ENCODE assay signal across 1 cellular context in the genomic region with DNA sequence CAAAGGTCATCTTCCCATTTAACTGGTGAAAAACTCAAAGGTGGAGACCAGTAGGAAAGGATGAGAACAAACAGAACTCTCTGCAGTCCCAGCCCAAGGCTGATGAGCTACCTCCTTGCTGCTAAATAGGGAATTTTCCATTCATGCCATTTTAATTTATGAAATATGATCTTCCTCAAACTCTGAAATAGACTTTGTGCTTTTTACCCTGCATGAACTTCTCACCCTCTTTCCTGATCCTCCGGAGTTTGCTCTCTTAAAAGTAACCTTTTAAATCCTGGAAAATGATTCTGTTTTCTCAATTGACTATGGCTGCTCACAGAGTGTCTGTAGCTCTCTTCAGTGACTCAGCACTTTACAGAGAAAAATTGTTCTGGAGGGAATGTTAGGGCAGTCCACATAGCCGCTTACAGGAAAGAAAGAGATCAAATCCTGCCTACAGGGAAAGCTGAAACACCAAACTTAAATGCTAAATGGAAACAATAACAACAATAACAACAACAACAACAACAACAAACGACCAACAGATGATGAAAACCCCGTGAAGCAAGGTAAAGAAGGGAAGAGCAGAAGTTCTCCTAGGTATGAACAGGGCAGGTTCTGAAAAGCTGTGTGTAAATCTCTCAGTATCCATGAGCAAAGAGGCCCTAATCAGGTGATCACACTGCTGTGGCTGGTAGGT.
TF ChIP-seq lines count a peak whose summit lies in the region.

No MANE protein-coding gene starts in this region.

TF ChIP-seq in HepG2, 621 proteins besides CTCF, POLR2A, EP300 and RAD21 (continued from another document and continues in another):
- 0 out of 2 replicates have a peak, but pooled peaks have one; percentile 58 for TF ChIP-seq SMARCC2 (IDR thresholded peaks at IDR 0.05)
- TF ChIP-seq ZMYM3 (CRISPR knock-in tag; IDR thresholded peaks at IDR 0.05): peak; percentile 57
- TF ChIP-seq ZBTB7A (CRISPR knock-in tag; IDR thresholded peaks at IDR 0.05): no peak
- no peak for TF ChIP-seq PRPF4 (IDR thresholded peaks at IDR 0.05; ENCODE audit: low read depth, low read length, poor library complexity, severe bottlenecking)
- no peak for TF ChIP-seq ZNF329 (CRISPR knock-in tag; IDR thresholded peaks at IDR 0.05; ENCODE audit: low read depth)
- TF ChIP-seq, protein P1, sequence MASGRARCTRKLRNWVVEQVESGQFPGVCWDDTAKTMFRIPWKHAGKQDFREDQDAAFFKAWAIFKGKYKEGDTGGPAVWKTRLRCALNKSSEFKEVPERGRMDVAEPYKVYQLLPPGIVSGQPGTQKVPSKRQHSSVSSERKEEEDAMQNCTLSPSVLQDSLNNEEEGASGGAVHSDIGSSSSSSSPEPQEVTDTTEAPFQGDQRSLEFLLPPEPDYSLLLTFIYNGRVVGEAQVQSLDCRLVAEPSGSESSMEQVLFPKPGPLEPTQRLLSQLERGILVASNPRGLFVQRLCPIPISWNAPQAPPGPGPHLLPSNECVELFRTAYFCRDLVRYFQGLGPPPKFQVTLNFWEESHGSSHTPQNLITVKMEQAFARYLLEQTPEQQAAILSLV (CRISPR knock-in tag; IDR thresholded peaks at IDR 0.05; ENCODE audit: borderline replicate concordance): no peak
- peak; percentile 39; the same call in 1 of the 2 replicates for TF ChIP-seq POGZ (CRISPR knock-in tag; IDR thresholded peaks at IDR 0.05)
- no peak for TF ChIP-seq FLYWCH1 (CRISPR knock-in tag; IDR thresholded peaks at IDR 0.05)
- TF ChIP-seq, protein P2, sequence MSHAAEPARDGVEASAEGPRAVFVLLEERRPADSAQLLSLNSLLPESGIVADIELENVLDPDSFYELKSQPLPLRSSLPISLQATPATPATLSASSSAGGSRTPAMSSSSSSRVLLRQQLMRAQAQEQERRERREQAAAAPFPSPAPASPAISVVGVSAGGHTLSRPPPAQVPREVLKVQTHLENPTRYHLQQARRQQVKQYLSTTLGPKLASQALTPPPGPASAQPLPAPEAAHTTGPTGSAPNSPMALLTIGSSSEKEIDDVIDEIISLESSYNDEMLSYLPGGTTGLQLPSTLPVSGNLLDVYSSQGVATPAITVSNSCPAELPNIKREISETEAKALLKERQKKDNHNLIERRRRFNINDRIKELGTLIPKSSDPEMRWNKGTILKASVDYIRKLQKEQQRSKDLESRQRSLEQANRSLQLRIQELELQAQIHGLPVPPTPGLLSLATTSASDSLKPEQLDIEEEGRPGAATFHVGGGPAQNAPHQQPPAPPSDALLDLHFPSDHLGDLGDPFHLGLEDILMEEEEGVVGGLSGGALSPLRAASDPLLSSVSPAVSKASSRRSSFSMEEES (CRISPR knock-in tag; IDR thresholded peaks at IDR 0.05): no peak
- no peak for TF ChIP-seq CEBPG (CRISPR knock-in tag; IDR thresholded peaks at IDR 0.05)
- TF ChIP-seq GTF2F1 (IDR thresholded peaks at IDR 0.05; ENCODE audit: low read length): no peak
- TF ChIP-seq SAP130 (CRISPR knock-in tag; IDR thresholded peaks at IDR 0.05; ENCODE audit: low read depth): peak; percentile 63
- 0 out of 2 replicates have a peak, but pooled peaks have one; percentile 21 for TF ChIP-seq YEATS2 (CRISPR knock-in tag; IDR thresholded peaks at IDR 0.05; ENCODE audit: borderline replicate concordance)
- no peak for TF ChIP-seq ATM (IDR thresholded peaks at IDR 0.05; ENCODE audit: borderline replicate concordance)
- TF ChIP-seq NFATC3 (CRISPR knock-in tag; IDR thresholded peaks at IDR 0.05): no peak
- 0 out of 2 replicates have a peak, but pooled peaks have one; percentile 25 for TF ChIP-seq SOX5 (CRISPR knock-in tag; IDR thresholded peaks at IDR 0.05; ENCODE audit: borderline replicate concordance)
- no peak for TF ChIP-seq ADNP (CRISPR knock-in tag; IDR thresholded peaks at IDR 0.05)
- no peak for TF ChIP-seq MYNN (CRISPR knock-in tag; IDR thresholded peaks at IDR 0.05; ENCODE audit: low read depth)
- TF ChIP-seq NPAS2 (CRISPR knock-in tag; IDR thresholded peaks at IDR 0.05; ENCODE audit: borderline replicate concordance): no peak
- TF ChIP-seq, protein P3, sequence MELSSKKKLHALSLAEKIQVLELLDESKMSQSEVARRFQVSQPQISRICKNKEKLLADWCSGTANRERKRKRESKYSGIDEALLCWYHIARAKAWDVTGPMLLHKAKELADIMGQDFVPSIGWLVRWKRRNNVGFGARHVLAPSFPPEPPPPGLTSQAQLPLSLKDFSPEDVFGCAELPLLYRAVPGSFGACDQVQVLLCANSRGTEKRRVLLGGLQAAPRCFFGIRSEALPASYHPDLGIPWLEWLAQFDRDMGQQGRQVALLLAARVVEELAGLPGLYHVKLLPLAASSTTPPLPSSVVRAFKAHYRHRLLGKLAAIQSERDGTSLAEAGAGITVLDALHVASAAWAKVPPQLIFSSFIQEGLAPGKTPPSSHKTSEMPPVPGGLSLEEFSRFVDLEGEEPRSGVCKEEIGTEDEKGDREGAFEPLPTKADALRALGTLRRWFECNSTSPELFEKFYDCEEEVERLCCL (CRISPR knock-in tag; IDR thresholded peaks at IDR 0.05; ENCODE audit: borderline replicate concordance): no peak
- TF ChIP-seq PHF20 (CRISPR knock-in tag; IDR thresholded peaks at IDR 0.05): no peak
- TF ChIP-seq IRX3 (CRISPR knock-in tag; IDR thresholded peaks at IDR 0.05; ENCODE audit: borderline replicate concordance, low read depth): peak; percentile 76; the same call in 1 of the 2 replicates
- TF ChIP-seq NCOA1 (CRISPR knock-in tag; IDR thresholded peaks at IDR 0.05): no peak
- TF ChIP-seq ZNF296 (CRISPR knock-in tag; conservative IDR thresholded peaks at IDR 0.05): no peak
- no peak for TF ChIP-seq SP4 (CRISPR knock-in tag; IDR thresholded peaks at IDR 0.05)
- TF ChIP-seq ELF1 (CRISPR knock-in tag; IDR thresholded peaks at IDR 0.05): no peak; the same call in 1 of the 2 replicates
- TF ChIP-seq, protein P4, sequence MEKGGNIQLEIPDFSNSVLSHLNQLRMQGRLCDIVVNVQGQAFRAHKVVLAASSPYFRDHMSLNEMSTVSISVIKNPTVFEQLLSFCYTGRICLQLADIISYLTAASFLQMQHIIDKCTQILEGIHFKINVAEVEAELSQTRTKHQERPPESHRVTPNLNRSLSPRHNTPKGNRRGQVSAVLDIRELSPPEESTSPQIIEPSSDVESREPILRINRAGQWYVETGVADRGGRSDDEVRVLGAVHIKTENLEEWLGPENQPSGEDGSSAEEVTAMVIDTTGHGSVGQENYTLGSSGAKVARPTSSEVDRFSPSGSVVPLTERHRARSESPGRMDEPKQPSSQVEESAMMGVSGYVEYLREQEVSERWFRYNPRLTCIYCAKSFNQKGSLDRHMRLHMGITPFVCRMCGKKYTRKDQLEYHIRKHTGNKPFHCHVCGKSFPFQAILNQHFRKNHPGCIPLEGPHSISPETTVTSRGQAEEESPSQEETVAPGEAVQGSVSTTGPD (CRISPR knock-in tag; IDR thresholded peaks at IDR 0.05): no peak
- TF ChIP-seq, protein P5, sequence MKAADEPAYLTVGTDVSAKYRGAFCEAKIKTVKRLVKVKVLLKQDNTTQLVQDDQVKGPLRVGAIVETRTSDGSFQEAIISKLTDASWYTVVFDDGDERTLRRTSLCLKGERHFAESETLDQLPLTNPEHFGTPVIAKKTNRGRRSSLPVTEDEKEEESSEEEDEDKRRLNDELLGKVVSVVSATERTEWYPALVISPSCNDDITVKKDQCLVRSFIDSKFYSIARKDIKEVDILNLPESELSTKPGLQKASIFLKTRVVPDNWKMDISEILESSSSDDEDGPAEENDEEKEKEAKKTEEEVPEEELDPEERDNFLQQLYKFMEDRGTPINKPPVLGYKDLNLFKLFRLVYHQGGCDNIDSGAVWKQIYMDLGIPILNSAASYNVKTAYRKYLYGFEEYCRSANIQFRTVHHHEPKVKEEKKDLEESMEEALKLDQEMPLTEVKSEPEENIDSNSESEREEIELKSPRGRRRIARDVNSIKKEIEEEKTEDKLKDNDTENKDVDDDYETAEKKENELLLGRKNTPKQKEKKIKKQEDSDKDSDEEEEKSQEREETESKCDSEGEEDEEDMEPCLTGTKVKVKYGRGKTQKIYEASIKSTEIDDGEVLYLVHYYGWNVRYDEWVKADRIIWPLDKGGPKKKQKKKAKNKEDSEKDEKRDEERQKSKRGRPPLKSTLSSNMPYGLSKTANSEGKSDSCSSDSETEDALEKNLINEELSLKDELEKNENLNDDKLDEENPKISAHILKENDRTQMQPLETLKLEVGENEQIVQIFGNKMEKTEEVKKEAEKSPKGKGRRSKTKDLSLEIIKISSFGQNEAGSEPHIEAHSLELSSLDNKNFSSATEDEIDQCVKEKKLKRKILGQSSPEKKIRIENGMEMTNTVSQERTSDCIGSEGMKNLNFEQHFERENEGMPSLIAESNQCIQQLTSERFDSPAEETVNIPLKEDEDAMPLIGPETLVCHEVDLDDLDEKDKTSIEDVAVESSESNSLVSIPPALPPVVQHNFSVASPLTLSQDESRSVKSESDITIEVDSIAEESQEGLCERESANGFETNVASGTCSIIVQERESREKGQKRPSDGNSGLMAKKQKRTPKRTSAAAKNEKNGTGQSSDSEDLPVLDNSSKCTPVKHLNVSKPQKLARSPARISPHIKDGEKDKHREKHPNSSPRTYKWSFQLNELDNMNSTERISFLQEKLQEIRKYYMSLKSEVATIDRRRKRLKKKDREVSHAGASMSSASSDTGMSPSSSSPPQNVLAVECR (CRISPR knock-in tag; IDR thresholded peaks at IDR 0.05; ENCODE audit: borderline replicate concordance): no peak; the same call in 1 of the 2 replicates
- TF ChIP-seq, protein P6, sequence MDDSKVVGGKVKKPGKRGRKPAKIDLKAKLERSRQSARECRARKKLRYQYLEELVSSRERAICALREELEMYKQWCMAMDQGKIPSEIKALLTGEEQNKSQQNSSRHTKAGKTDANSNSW (CRISPR knock-in tag; IDR thresholded peaks at IDR 0.05; ENCODE audit: borderline replicate concordance): no peak
- no peak for TF ChIP-seq JUN (CRISPR knock-in tag; IDR thresholded peaks at IDR 0.05)
- no peak for TF ChIP-seq ZKSCAN1 (IDR thresholded peaks at IDR 0.05; ENCODE audit: low read length)
- no peak for TF ChIP-seq SP5 (CRISPR knock-in tag; IDR thresholded peaks at IDR 0.05; ENCODE audit: borderline replicate concordance, low read depth)
- no peak for TF ChIP-seq TP53 (CRISPR knock-in tag; conservative IDR thresholded peaks at IDR 0.05)
- no peak for TF ChIP-seq GABPA (IDR thresholded peaks at IDR 0.05; ENCODE audit: low read depth, low read length)
- TF ChIP-seq GABPA (CRISPR knock-in tag; IDR thresholded peaks at IDR 0.05; ENCODE audit: low read depth): no peak; the same call in 1 of the 2 replicates
- TF ChIP-seq TMF1 (CRISPR knock-in tag; IDR thresholded peaks at IDR 0.05; ENCODE audit: low read depth): no peak
- no peak for TF ChIP-seq GABPB1 (CRISPR knock-in tag; IDR thresholded peaks at IDR 0.05)
- TF ChIP-seq ZKSCAN5 (CRISPR knock-in tag; IDR thresholded peaks at IDR 0.05): no peak
- TF ChIP-seq ZNF350 (CRISPR knock-in tag; IDR thresholded peaks at IDR 0.05; ENCODE audit: borderline replicate concordance, low read depth): no peak
- TF ChIP-seq RNF2 (conservative IDR thresholded peaks at IDR 0.05; ENCODE audit: low read depth): no peak
- no peak for TF ChIP-seq NFYB (CRISPR knock-in tag; IDR thresholded peaks at IDR 0.05)
- no peak for TF ChIP-seq ZNF557 (CRISPR knock-in tag; IDR thresholded peaks at IDR 0.05)
- 0 out of 4 replicates have a peak, but pooled peaks of 1 of the 2 experiments have one; percentile 54 for TF ChIP-seq KLF16 (CRISPR knock-in tag; IDR thresholded peaks at IDR 0.05)
- TF ChIP-seq MAFG (CRISPR knock-in tag; IDR thresholded peaks at IDR 0.05): peak; percentile 94
- TF ChIP-seq ESRRA (CRISPR knock-in tag; IDR thresholded peaks at IDR 0.05; ENCODE audit: low read depth): peak; percentile 20; the same call in 1 of the 2 replicates
- TF ChIP-seq ZNF883 (CRISPR knock-in tag; IDR thresholded peaks at IDR 0.05; ENCODE audit: not compliant biosample characterization): no peak
- TF ChIP-seq ZNF672 (CRISPR knock-in tag; IDR thresholded peaks at IDR 0.05): no peak
- TF ChIP-seq, protein P7, sequence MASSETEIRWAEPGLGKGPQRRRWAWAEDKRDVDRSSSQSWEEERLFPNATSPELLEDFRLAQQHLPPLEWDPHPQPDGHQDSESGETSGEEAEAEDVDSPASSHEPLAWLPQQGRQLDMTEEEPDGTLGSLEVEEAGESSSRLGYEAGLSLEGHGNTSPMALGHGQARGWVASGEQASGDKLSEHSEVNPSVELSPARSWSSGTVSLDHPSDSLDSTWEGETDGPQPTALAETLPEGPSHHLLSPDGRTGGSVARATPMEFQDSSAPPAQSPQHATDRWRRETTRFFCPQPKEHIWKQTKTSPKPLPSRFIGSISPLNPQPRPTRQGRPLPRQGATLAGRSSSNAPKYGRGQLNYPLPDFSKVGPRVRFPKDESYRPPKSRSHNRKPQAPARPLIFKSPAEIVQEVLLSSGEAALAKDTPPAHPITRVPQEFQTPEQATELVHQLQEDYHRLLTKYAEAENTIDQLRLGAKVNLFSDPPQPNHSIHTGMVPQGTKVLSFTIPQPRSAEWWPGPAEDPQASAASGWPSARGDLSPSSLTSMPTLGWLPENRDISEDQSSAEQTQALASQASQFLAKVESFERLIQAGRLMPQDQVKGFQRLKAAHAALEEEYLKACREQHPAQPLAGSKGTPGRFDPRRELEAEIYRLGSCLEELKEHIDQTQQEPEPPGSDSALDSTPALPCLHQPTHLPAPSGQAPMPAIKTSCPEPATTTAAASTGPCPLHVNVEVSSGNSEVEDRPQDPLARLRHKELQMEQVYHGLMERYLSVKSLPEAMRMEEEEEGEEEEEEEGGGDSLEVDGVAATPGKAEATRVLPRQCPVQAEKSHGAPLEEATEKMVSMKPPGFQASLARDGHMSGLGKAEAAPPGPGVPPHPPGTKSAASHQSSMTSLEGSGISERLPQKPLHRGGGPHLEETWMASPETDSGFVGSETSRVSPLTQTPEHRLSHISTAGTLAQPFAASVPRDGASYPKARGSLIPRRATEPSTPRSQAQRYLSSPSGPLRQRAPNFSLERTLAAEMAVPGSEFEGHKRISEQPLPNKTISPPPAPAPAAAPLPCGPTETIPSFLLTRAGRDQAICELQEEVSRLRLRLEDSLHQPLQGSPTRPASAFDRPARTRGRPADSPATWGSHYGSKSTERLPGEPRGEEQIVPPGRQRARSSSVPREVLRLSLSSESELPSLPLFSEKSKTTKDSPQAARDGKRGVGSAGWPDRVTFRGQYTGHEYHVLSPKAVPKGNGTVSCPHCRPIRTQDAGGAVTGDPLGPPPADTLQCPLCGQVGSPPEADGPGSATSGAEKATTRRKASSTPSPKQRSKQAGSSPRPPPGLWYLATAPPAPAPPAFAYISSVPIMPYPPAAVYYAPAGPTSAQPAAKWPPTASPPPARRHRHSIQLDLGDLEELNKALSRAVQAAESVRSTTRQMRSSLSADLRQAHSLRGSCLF (CRISPR knock-in tag; IDR thresholded peaks at IDR 0.05; ENCODE audit: borderline replicate concordance): no peak
- no peak for TF ChIP-seq ZNF501 (CRISPR knock-in tag; IDR thresholded peaks at IDR 0.05)
- no peak for TF ChIP-seq CEBPB (IDR thresholded peaks at IDR 0.05; ENCODE audit: borderline replicate concordance, low read depth, low read length)
- no peak for TF ChIP-seq EEA1 (CRISPR knock-in tag; IDR thresholded peaks at IDR 0.05; ENCODE audit: borderline replicate concordance)
- TF ChIP-seq, protein P8, sequence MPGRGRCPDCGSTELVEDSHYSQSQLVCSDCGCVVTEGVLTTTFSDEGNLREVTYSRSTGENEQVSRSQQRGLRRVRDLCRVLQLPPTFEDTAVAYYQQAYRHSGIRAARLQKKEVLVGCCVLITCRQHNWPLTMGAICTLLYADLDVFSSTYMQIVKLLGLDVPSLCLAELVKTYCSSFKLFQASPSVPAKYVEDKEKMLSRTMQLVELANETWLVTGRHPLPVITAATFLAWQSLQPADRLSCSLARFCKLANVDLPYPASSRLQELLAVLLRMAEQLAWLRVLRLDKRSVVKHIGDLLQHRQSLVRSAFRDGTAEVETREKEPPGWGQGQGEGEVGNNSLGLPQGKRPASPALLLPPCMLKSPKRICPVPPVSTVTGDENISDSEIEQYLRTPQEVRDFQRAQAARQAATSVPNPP (CRISPR knock-in tag; IDR thresholded peaks at IDR 0.05): 0 out of 2 replicates have a peak, but pooled peaks have one; percentile 49
- peak; percentile 12; the same call in 1 of the 2 replicates for TF ChIP-seq CHD4 (IDR thresholded peaks at IDR 0.05; ENCODE audit: borderline replicate concordance, low read length)
